Comparison of ENCODE assay signal across 7 cellular contexts in genomic region chr4:153509212-153509611, GRCh38. TPM values are rescaled to one million over a fixed set of nuclear protein-coding genes. Genes with fewer than 3 reads are reported as not detected.
DNase-seq lines count a peak whose midpoint lies in the region; ATAC-seq and TF ChIP-seq lines count a peak whose summit lies in the region.
"Not testable (repeated sequence)": the region's sequence is repeated elsewhere in the genome, so short reads cannot be mapped to it uniquely, and the experiment has no call there.

No MANE protein-coding gene starts in this region.

- not testable (repeated sequence) for H3K27me3 ChIP-seq in CD4-positive, alpha-beta T cell (ENCODE audit: control insufficient read depth, insufficient read depth, low read length)

- not testable (repeated sequence) for TF ChIP-seq CTCF in CD4-positive, alpha-beta T cell (IDR thresholded peaks at IDR 0.05); HEK293 (tag by site-specific recombination; IDR thresholded peaks at IDR 0.05)

- not testable (repeated sequence) for H3K4me1 ChIP-seq in HEK293 (ENCODE audit: control insufficient read depth, insufficient read depth, low read length)

- not testable (repeated sequence) for DNase-seq in CD4-positive, alpha-beta T cell; T-helper 17 cell; activated T-cell treated with anti-CD3 and anti-CD28 coated beads, Interleukin-2, amount 50 U/mL, for 24 hours; activated naive CD8-positive, alpha-beta T cell treated with anti-CD3 and anti-CD28 coated beads, Interleukin-2, amount 50 U/mL, for 24 hours; naive B cell

- not testable (repeated sequence) for H3K36me3 ChIP-seq in HEK293 (ENCODE audit: control insufficient read depth in 2 of 2, insufficient read depth in 1 of 2, low read length in 2 of 2)

- H3K9me3 ChIP-seq in CD4-positive, alpha-beta T cell (ENCODE audit: control insufficient read depth, low read length); HEK293 (ENCODE audit: control insufficient read depth, insufficient read depth, low read depth, low read length); T-helper 17 cell (ENCODE audit: control insufficient read depth, low read length, poor library complexity, severe bottlenecking): not testable (repeated sequence)

- POLR2A ChIA-PET in CD4-positive, alpha-beta T cell (lab: Charles Lee), result interaction anchor here (1.4 to 2.7 kb wide), 3 partner anchors 9 to 12 kb away, joined by 4 to 16 read pairs (median 7); no protein-coding TSS in a partner anchor
- POLR2A ChIA-PET in HEK293 (lab: Yijun Ruan, JAX), result not testable (repeated sequence)

- H3K27me3 Mint-ChIP-seq in CD4-positive, alpha-beta T cell; T-helper 17 cell; activated T-cell treated with anti-CD3 and anti-CD28 coated beads, Interleukin-2, amount 50 U/mL, for 24 hours; activated naive CD8-positive, alpha-beta T cell treated with anti-CD3 and anti-CD28 coated beads, Interleukin-2, amount 50 U/mL, for 24 hours; naive B cell; stimulated activated naive CD8-positive, alpha-beta T cell treated with anti-CD3 and anti-CD28 coated beads, Interleukin-15, Interleukin-2, amounts not matched to agents 100 ng/mL and 50 ng/mL, for 24 hours: not testable (repeated sequence)

- not testable (repeated sequence) for H3K4me3 Mint-ChIP-seq in CD4-positive, alpha-beta T cell; activated T-cell treated with anti-CD3 and anti-CD28 coated beads, Interleukin-2, amount 50 U/mL, for 24 hours; activated naive CD8-positive, alpha-beta T cell treated with anti-CD3 and anti-CD28 coated beads, Interleukin-2, amount 50 U/mL, for 24 hours; stimulated activated naive CD8-positive, alpha-beta T cell treated with anti-CD3 and anti-CD28 coated beads, Interleukin-15, Interleukin-2, amounts not matched to agents 100 ng/mL and 50 ng/mL, for 24 hours
- H3K4me3 Mint-ChIP-seq in T-helper 17 cell, result peak overlapping the region; percentile 39
- peak overlapping the region in 1 of 8 donors; percentile 9 for H3K4me3 Mint-ChIP-seq in naive B cell

- intact Hi-C loops in CD4-positive, alpha-beta T cell (cut with DNase I, micrococcal nuclease), result not testable (repeated sequence)

- peak overlapping the region; percentile 64 for H3K27ac Mint-ChIP-seq in CD4-positive, alpha-beta T cell
- peak overlapping the region; percentile 27 for H3K27ac Mint-ChIP-seq in T-helper 17 cell
- peak overlapping the region; percentile 51 for H3K27ac Mint-ChIP-seq in activated T-cell treated with anti-CD3 and anti-CD28 coated beads, Interleukin-2, amount 50 U/mL, for 24 hours
- peak overlapping the region; percentile 9 for H3K27ac Mint-ChIP-seq in activated naive CD8-positive, alpha-beta T cell treated with anti-CD3 and anti-CD28 coated beads, Interleukin-2, amount 50 U/mL, for 24 hours
- H3K27ac Mint-ChIP-seq in naive B cell, result peak overlapping the region in 4 of 6 donors; percentile 49 to 85 (median 79)
- peak overlapping the region; percentile 59 for H3K27ac Mint-ChIP-seq in stimulated activated naive CD8-positive, alpha-beta T cell treated with anti-CD3 and anti-CD28 coated beads, Interleukin-15, Interleukin-2, amounts not matched to agents 100 ng/mL and 50 ng/mL, for 24 hours

- CTCF ChIA-PET in CD4-positive, alpha-beta T cell (lab: Charles Lee), result not testable (repeated sequence)
- CTCF ChIA-PET in HEK293 (lab: Yijun Ruan, JAX), result interaction anchor here (0.6 kb wide), 1 partner anchor 720 kb away, joined by 7 read pairs; no protein-coding TSS in a partner anchor

- peaks cover 85% of the 10 kb centered on the region for H3K36me3 Mint-ChIP-seq in CD4-positive, alpha-beta T cell (ENCODE audit: low read depth)
- H3K36me3 Mint-ChIP-seq in T-helper 17 cell (ENCODE audit: low read depth) (peaks cover 12% of the 10 kb centered on the region), naive B cell (peaks cover 13 to 26% of the 10 kb centered on the region in 2 donors)
- peaks cover 87% of the 10 kb centered on the region for H3K36me3 Mint-ChIP-seq in activated T-cell treated with anti-CD3 and anti-CD28 coated beads, Interleukin-2, amount 50 U/mL, for 24 hours (ENCODE audit: low read depth)
- peaks cover 66% of the 10 kb centered on the region for H3K36me3 Mint-ChIP-seq in activated naive CD8-positive, alpha-beta T cell treated with anti-CD3 and anti-CD28 coated beads, Interleukin-2, amount 50 U/mL, for 24 hours (ENCODE audit: low read depth)
- H3K36me3 Mint-ChIP-seq in stimulated activated naive CD8-positive, alpha-beta T cell treated with anti-CD3 and anti-CD28 coated beads, Interleukin-15, Interleukin-2, amounts not matched to agents 100 ng/mL and 50 ng/mL, for 24 hours (ENCODE audit: low read depth), result peaks cover 72% of the 10 kb centered on the region

- H3K27ac ChIP-seq in CD4-positive, alpha-beta T cell (ENCODE audit: low read depth, low read length); HEK293 (ENCODE audit: extremely low read depth, low read depth, low read length): not testable (repeated sequence)

- H3K4me3 ChIP-seq in HEK293 (ENCODE audit: low read depth, low read length), result not testable (repeated sequence)

- not testable (repeated sequence) for H3K9me3 Mint-ChIP-seq in CD4-positive, alpha-beta T cell; activated T-cell treated with anti-CD3 and anti-CD28 coated beads, Interleukin-2, amount 50 U/mL, for 24 hours; activated naive CD8-positive, alpha-beta T cell treated with anti-CD3 and anti-CD28 coated beads, Interleukin-2, amount 50 U/mL, for 24 hours; naive B cell; stimulated activated naive CD8-positive, alpha-beta T cell treated with anti-CD3 and anti-CD28 coated beads, Interleukin-15, Interleukin-2, amounts not matched to agents 100 ng/mL and 50 ng/mL, for 24 hours

- H3K4me1 Mint-ChIP-seq in CD4-positive, alpha-beta T cell (ENCODE audit: low read depth), result peaks cover 89% of the 10 kb centered on the region
- H3K4me1 Mint-ChIP-seq in T-helper 17 cell, result peaks cover 54% of the 10 kb centered on the region
- H3K4me1 Mint-ChIP-seq in activated T-cell treated with anti-CD3 and anti-CD28 coated beads, Interleukin-2, amount 50 U/mL, for 24 hours (ENCODE audit: low read depth), result peaks cover 83% of the 10 kb centered on the region
- H3K4me1 Mint-ChIP-seq in activated naive CD8-positive, alpha-beta T cell treated with anti-CD3 and anti-CD28 coated beads, Interleukin-2, amount 50 U/mL, for 24 hours, result peaks cover 82% of the 10 kb centered on the region
- peaks cover 58 to 90% (median 85%) of the 10 kb centered on the region in 3 donors for H3K4me1 Mint-ChIP-seq in naive B cell
- H3K4me1 Mint-ChIP-seq in stimulated activated naive CD8-positive, alpha-beta T cell treated with anti-CD3 and anti-CD28 coated beads, Interleukin-15, Interleukin-2, amounts not matched to agents 100 ng/mL and 50 ng/mL, for 24 hours (ENCODE audit: low read depth), result peaks cover 94% of the 10 kb centered on the region

- ATAC-seq in CD4-positive, alpha-beta T cell (ENCODE audit: poor library complexity); T-helper 17 cell; activated naive CD8-positive, alpha-beta T cell treated with anti-CD3 and anti-CD28 coated beads, Interleukin-2, amount 50 U/mL, for 24 hours; naive B cell (ENCODE audit: low read depth in 2 of 2): not testable (repeated sequence)

TF ChIP-seq in HEK293, 187 proteins besides CTCF, POLR2A, EP300 and RAD21:
- TF ChIP-seq PRDM4 (tag by site-specific recombination; IDR thresholded peaks at IDR 0.05), result peak; percentile 91

RNA-seq across cellular contexts. Expression of gene TMEM131L, which starts 43.1 kb away (rescaled TPM):
- 100 to 1,000 TPM; 101 to 106 TPM for total RNA-seq in CD4-positive, alpha-beta T cell
- 10 to 100 TPM; 83.8 to 92.7 TPM for total RNA-seq in T-helper 17 cell
- polyA plus RNA-seq in naive B cell (ENCODE audit: low read depth in 6 of 6), result 10 to 100 TPM; 52.2 to 86.7 (median 68.1) TPM

Comparison
In these comparisons a context has a peak if more than half of its experiments do, and no peak if none do; other contexts are left out.
1. H3K27ac Mint-ChIP-seq: peak in every context shown above with its lines; median percentile 79 in naive B cell; 64 in CD4-positive, alpha-beta T cell; 59 in stimulated activated naive CD8-positive, alpha-beta T cell treated with anti-CD3 and anti-CD28 coated beads, Interleukin-15, Interleukin-2, amounts not matched to agents 100 ng/mL and 50 ng/mL, for 24 hours; 51 in activated T-cell treated with anti-CD3 and anti-CD28 coated beads, Interleukin-2, amount 50 U/mL, for 24 hours; 27 in T-helper 17 cell; 9 in activated naive CD8-positive, alpha-beta T cell treated with anti-CD3 and anti-CD28 coated beads, Interleukin-2, amount 50 U/mL, for 24 hours.